8 cellular contexts compared by ENCODE assay signal in the genomic region with DNA sequence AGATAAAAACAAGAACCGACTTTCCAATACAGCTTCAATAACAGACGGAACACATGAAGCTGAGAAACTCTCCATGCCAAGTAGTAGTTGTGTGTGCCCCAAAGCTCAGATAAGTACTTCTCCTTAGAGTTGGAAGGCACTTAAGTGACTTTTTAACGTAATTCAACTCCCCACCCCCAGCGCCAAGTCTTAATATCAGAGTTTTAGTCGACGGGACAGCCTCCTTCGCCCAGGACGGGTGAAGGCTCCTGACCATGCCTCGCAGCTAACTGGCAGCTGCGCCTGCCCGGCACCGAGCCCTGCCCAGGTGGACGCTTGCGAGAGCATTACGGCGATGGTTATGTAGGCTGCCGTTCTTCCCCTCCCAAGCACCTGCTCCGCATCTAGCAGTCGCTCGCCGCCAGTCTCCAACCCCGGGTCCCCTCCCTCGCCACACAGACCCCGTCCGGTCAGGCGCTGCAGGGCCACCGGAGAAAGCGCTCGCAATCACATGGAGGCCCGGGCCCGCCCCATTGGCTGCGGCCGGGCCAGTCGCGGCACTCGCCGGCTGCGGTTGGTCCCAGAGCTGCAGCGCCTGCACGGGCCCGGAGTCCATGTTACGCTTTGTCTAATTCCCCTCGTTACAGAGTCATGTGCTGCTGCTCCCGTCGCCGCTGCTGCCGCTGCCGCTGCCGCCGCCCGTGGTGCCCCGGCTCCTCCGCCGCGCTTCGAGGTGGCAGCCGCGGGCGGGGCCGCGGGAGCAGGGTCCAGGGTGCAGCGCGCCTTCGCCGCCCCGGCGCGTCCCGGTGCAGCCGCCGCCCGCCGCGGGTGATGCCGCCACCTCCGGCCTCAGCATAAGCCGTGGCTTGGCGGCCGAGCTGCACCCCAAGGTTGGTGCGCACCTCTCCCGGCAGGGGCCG. TPM values are rescaled to one million over a fixed set of nuclear protein-coding genes. Genes with fewer than 3 reads are reported as not detected.
DNase-seq lines count a peak whose midpoint lies in the region; ATAC-seq and TF ChIP-seq lines count a peak whose summit lies in the region.

LRRC8D (plus strand) TSS at position 610 of the 899 bp plus-strand sequence. CDS start 112,037 bp downstream, outside the sequence.

- POLR2A ChIA-PET in AG04449 (lab: Yijun Ruan, JAX), result interaction anchor here (1.1 kb wide), 2 partner anchors 11 to 22 kb away, joined by 3 to 5 read pairs; no protein-coding TSS in a partner anchor

- ATAC-seq in GM18867 (IDR thresholded peaks at IDR 0.05; ENCODE audit: unreplicated experiment), result peak; percentile 84
- ATAC-seq in HG03095 (IDR thresholded peaks at IDR 0.05; ENCODE audit: unreplicated experiment), result peak; percentile 73

- H3K4me3 ChIP-seq in AG04449 (ENCODE audit: low read depth, low read length) (peak within 1 kb of the TSS; percentile 69), WI38 (ENCODE audit: low read depth, low read length) (peak within 1 kb of the TSS; percentile 72), cardiac fibroblast (replicated peaks in 1 of 2; ENCODE audit: low read depth in 2 of 2, low read length in 2 of 2) (peak within 1 kb of the TSS; percentile 69 to 73), smooth muscle cell (peak within 1 kb of the TSS; percentile 63)

- no peaks in the 10 kb centered on the region for H3K9me3 Mint-ChIP-seq in immature natural killer cell

- no peak within 1 kb of the TSS for H3K9ac ChIP-seq in smooth muscle cell (ENCODE audit: low read depth)

- H3K4me1 Mint-ChIP-seq in immature natural killer cell, result peaks cover 18 to 42% of the 10 kb centered on the region in 2 donors

- no peaks in the 10 kb centered on the region for H3K9me3 ChIP-seq in smooth muscle cell (replicated peaks; ENCODE audit: low read depth)

- WGBS in smooth muscle cell (ENCODE audit: low lambda C conversion rate), result 2% methylated on average over 68 of the region's 82 CpGs

- peaks cover 21% of the 10 kb centered on the region for H3K4me1 ChIP-seq in smooth muscle cell (ENCODE audit: low read depth)

- DNase-seq in AG04449 (ENCODE audit: low read depth, low spot score) (no peak), NCI-H2196 (lab: John Stamatoyannopoulos, UW; ENCODE audit: unreplicated experiment) (peak; percentile 84), cardiac fibroblast (ENCODE audit: low read depth in 2 of 2) (peak; percentile 57 to 79), immature natural killer cell (peak; percentile 80 to 84 (median 81)), smooth muscle cell (lab: John Stamatoyannopoulos, UW; ENCODE audit: unreplicated experiment) (peak; percentile 12)

- no peaks in the 10 kb centered on the region for H3K36me3 ChIP-seq in smooth muscle cell (ENCODE audit: low read depth)

- peak within 1 kb of the TSS; percentile 98 for H3K4me2 ChIP-seq in smooth muscle cell

- H3K27me3 Mint-ChIP-seq in immature natural killer cell (ENCODE audit: low read depth in 3 of 3), result peaks cover 4 to 6% (median 5%) of the 10 kb centered on the region in 3 donors

- no peak within 1 kb of the TSS for H3K27ac ChIP-seq in smooth muscle cell (ENCODE audit: low read depth)

- CTCF ChIA-PET in AG04449 (lab: Yijun Ruan, JAX), result interaction anchor here (1.2 to 3.2 kb wide), 6 partner anchors 10 to 167 kb away, joined by 3 to 20 read pairs (median 4); no protein-coding TSS in a partner anchor

- peak within 1 kb of the TSS; percentile 93 for H2AFZ ChIP-seq in smooth muscle cell (ENCODE audit: low read depth)

- H3K27me3 ChIP-seq in smooth muscle cell (ENCODE audit: low read depth), result peaks cover 68% of the 10 kb centered on the region

- peak within 1 kb of the TSS; percentile 60 to 87 (median 76) for H3K27ac Mint-ChIP-seq in immature natural killer cell

- peaks cover 4% of the 10 kb centered on the region for H3F3A ChIP-seq in smooth muscle cell (ENCODE audit: low read depth)

- TF ChIP-seq CTCF in AG04449 (IDR thresholded peaks at IDR 0.05; ENCODE audit: insufficient read depth, low read length, missing control alignments), result no peak
- no peak for TF ChIP-seq CTCF in WI38 (IDR thresholded peaks at IDR 0.05; ENCODE audit: low read depth, low read length)
- no peak for TF ChIP-seq CTCF in cardiac fibroblast (IDR thresholded peaks at IDR 0.05; ENCODE audit: low read depth, low read length)
- TF ChIP-seq CTCF in smooth muscle cell (IDR thresholded peaks at IDR 0.05; ENCODE audit: borderline replicate concordance, insufficient read depth, poor library complexity, severe bottlenecking), result no peak

- no peaks in the 10 kb centered on the region for H4K20me1 ChIP-seq in smooth muscle cell (ENCODE audit: low read depth)

- H3K79me2 ChIP-seq in smooth muscle cell (ENCODE audit: low read depth), result no peaks in the 10 kb centered on the region

- peak within 1 kb of the TSS; percentile 84 to 94 (median 86) for H3K4me3 Mint-ChIP-seq in immature natural killer cell

- H3K36me3 Mint-ChIP-seq in immature natural killer cell, result peaks cover 0 to 7% (median 0%) of the 10 kb centered on the region in 3 donors

RNA-seq across cellular contexts. Expression of gene LRRC8D, which starts in this region (rescaled TPM):
- polyA plus RNA-seq in immature natural killer cell (10 to 100 TPM; 24.7 to 40.1 (median 32.0) TPM), smooth muscle cell (5.2 and 13.9 TPM in 2 replicates)
- total RNA-seq in smooth muscle cell, result 14.7 and 25.1 TPM in 2 replicates
